In genomic region chr11:87466228-87466627, GRCh38 we compare ENCODE assay signal across 19 cellular contexts.
A peak's percentile ranks its signal among the peaks of the same experiment; 100 is the strongest.
DNase-seq lines count a peak whose midpoint lies in the region; ATAC-seq, FAIRE-seq and TF ChIP-seq lines count a peak whose summit lies in the region.
"Had no signal": no experiment of that assay in that cellular context is flagged by ENCODE, and none has a peak within 500 bp of the region (broad histone marks: within the 10 kb centered on the region; RNA-seq: fewer than 3 reads in every experiment).

No MANE protein-coding gene starts in this region.

- no peak overlapping the region for H3K4me3 Mint-ChIP-seq in stimulated activated memory B cell treated with anti-CD40 and anti-IgM and Interleukin-4, amounts not matched to agents 10 μg/mL and 1 μg/mL and 100 μg/mL, for 72 hours
- H3K4me3 Mint-ChIP-seq: natural killer cell; stimulated activated effector memory CD8-positive, alpha-beta T cell treated with anti-CD3 and anti-CD28 coated beads, Interleukin-12 subunit alpha, Interleukin-12 subunit beta, amount 100 ng/mL, for 72 hours; T-cell had no signal

- H4K8ac ChIP-seq in H1 (ENCODE audit: extremely low read depth, insufficient read depth, low read length), result no peak overlapping the region
- no peak overlapping the region for H4K8ac ChIP-seq in mesenchymal stem cell (ENCODE audit: low read length)

- intact Hi-C loops in prostate gland (cut with DNase I), result no loop called here

- H2AK5ac ChIP-seq in H1 (ENCODE audit: low read depth, low read length) (no peak overlapping the region), mesenchymal stem cell (ENCODE audit: low read length, severe bottlenecking) (no peak overlapping the region)

- no peaks in the 10 kb centered on the region for H3K4me1 Mint-ChIP-seq in stimulated activated memory B cell treated with anti-CD40 and anti-IgM and Interleukin-4, amounts not matched to agents 10 μg/mL and 1 μg/mL and 100 μg/mL, for 72 hours
- H3K4me1 Mint-ChIP-seq: natural killer cell; stimulated activated effector memory CD8-positive, alpha-beta T cell treated with anti-CD3 and anti-CD28 coated beads, Interleukin-12 subunit alpha, Interleukin-12 subunit beta, amount 100 ng/mL, for 72 hours; T-cell had no signal

- no peak overlapping the region for H2BK5ac ChIP-seq in H1 (ENCODE audit: low read depth, low read length)
- no peak overlapping the region for H2BK5ac ChIP-seq in mesenchymal stem cell (ENCODE audit: low read depth, low read length, poor library complexity, severe bottlenecking)

- H3K4me1 ChIP-seq in H1 (replicated peaks in 1 of 4; ENCODE audit: control insufficient read depth in 3 of 4, insufficient read depth in 4 of 4, low read length in 3 of 4) (no peaks in the 10 kb centered on the region), mesenchymal stem cell (ENCODE audit: control insufficient read depth, insufficient read depth, low read depth, low read length) (no peaks in the 10 kb centered on the region), prostate gland (replicated peaks) (no peaks in the 10 kb centered on the region)
- H3K4me1 ChIP-seq: tibial artery had no signal

- POLR2A ChIA-PET in H1 (lab: Charles Lee; ENCODE audit: partially characterized antibody), result no interaction called here

- H4K20me1 ChIP-seq in H1 (replicated peaks in 1 of 2; ENCODE audit: control insufficient read depth in 1 of 2, insufficient read depth in 2 of 2, low read length in 2 of 2), result no peaks in the 10 kb centered on the region

- no peak overlapping the region for H3K4me3 ChIP-seq in H1 (ENCODE audit: extremely low read depth in 1 of 4, insufficient read depth in 2 of 4, low read depth in 3 of 4, low read length in 4 of 4)
- H3K4me3 ChIP-seq in mesenchymal stem cell (ENCODE audit: insufficient read depth in 1 of 2, low read depth in 1 of 2, low read length in 2 of 2), result no peak overlapping the region
- H3K4me3 ChIP-seq in skeletal muscle cell (ENCODE audit: low read depth, low read length), result no peak overlapping the region
- no peak overlapping the region for H3K4me3 ChIP-seq in prostate gland
- H3K4me3 ChIP-seq: tibial artery had no signal

- no peak overlapping the region for H2BK15ac ChIP-seq in H1 (ENCODE audit: low read length)
- H2BK15ac ChIP-seq in mesenchymal stem cell (ENCODE audit: low read depth, poor library complexity, severe bottlenecking), result no peak overlapping the region

- no peaks in the 10 kb centered on the region for H3K27me3 ChIP-seq in H1 (replicated peaks in 1 of 4; ENCODE audit: control insufficient read depth in 3 of 4, extremely low read depth in 1 of 4, insufficient read depth in 3 of 4, low read length in 3 of 4)
- H3K27me3 ChIP-seq in mesenchymal stem cell (ENCODE audit: control insufficient read depth in 1 of 2, insufficient read depth in 1 of 2, low read length in 2 of 2), result no peaks in the 10 kb centered on the region
- H3K27me3 ChIP-seq in prostate gland (replicated peaks; ENCODE audit: insufficient read depth), result no peaks in the 10 kb centered on the region
- H3K27me3 ChIP-seq: tibial artery had no signal

- TF ChIP-seq CTCF in H1 (IDR thresholded peaks at IDR 0.05; ENCODE audit: control extremely low read depth in 1 of 3, insufficient read depth in 1 of 3, low read depth in 1 of 3, low read length in 3 of 3), result no peak
- no peak for TF ChIP-seq CTCF in prostate gland (IDR thresholded peaks at IDR 0.05)

- H3K18ac ChIP-seq in H1 (ENCODE audit: extremely low read depth, low read length), result no peak overlapping the region
- H3K18ac ChIP-seq in mesenchymal stem cell (ENCODE audit: low read depth in 1 of 2, low read length in 2 of 2), result no peak overlapping the region

- H2AFZ ChIP-seq in H1 (ENCODE audit: low read length), result no peak overlapping the region
- H2AFZ ChIP-seq in mesenchymal stem cell (ENCODE audit: low read depth, low read length), result no peak overlapping the region

- no peak overlapping the region for H3K9ac ChIP-seq in H1 (replicated peaks in 1 of 4; ENCODE audit: extremely low read depth in 1 of 4, low read depth in 3 of 4, low read length in 3 of 4)
- no peak overlapping the region for H3K9ac ChIP-seq in mesenchymal stem cell (ENCODE audit: low read length)

- H3K79me1 ChIP-seq in H1 (ENCODE audit: low read depth, low read length) (no peaks in the 10 kb centered on the region), mesenchymal stem cell (replicated peaks; ENCODE audit: low read length, poor library complexity, severe bottlenecking) (no peaks in the 10 kb centered on the region)

- 97% methylated on average over 2 of the region's 2 CpGs; no CpG with 5 or more reads in 1 of the 2 experiments for WGBS in H1 (ENCODE audit: extremely low coverage in 1 of 2, insufficient coverage in 1 of 2, insufficient read length in 1 of 2, insufficient replicate concordance in 2 of 2, low coverage in 1 of 2, low lambda C conversion rate in 2 of 2, missing lambda C conversion rate in 1 of 2), 2 experiments
- 30% methylated on average over 2 of the region's 2 CpGs for WGBS in mesenchymal stem cell
- WGBS in prostate gland, result 23% methylated on average over 2 of the region's 2 CpGs

- peak; percentile 65 for DNase-seq in GM03348 (ENCODE audit: low spot score)
- no peak for DNase-seq in H1 (ENCODE audit: low read depth in 1 of 2, low spot score in 2 of 2)
- DNase-seq in mesenchymal stem cell, result peak; percentile 2
- DNase-seq in skeletal muscle cell (ENCODE audit: low read depth), result peak; percentile 45
- no peak for DNase-seq in prostate gland (ENCODE audit: low spot score)
- DNase-seq: activated gamma-delta T cell; AML-193; amygdala; natural killer cell; NCI-H1436 treated with DMSO at 0.1 percent for 48 hours; NCI-H524 treated with DMSO at 0.1 percent for 48 hours; SHP77; stimulated activated CD4-positive, alpha-beta T cell treated with anti-CD3 and anti-CD28 coated beads, Interleukin-15, amount 100 ng/mL, for 24 hours; T-cell; tibial artery had no signal

- TF ChIP-seq POLR2A in H1 (IDR thresholded peaks at IDR 0.05; ENCODE audit: control extremely low read depth in 1 of 2, low read depth in 2 of 2, low read length in 2 of 2) (no peak), prostate gland (IDR thresholded peaks at IDR 0.05) (no peak)

- no peak overlapping the region for H3K27ac ChIP-seq in H1 (ENCODE audit: low read depth, low read length)
- no peak overlapping the region for H3K27ac ChIP-seq in mesenchymal stem cell (ENCODE audit: low read length, poor library complexity, severe bottlenecking)
- H3K27ac ChIP-seq in prostate gland, result no peak overlapping the region
- H3K27ac ChIP-seq: tibial artery had no signal

- no peak overlapping the region for H2BK12ac ChIP-seq in H1 (ENCODE audit: low read depth, low read length)
- H2BK12ac ChIP-seq in mesenchymal stem cell (ENCODE audit: low read length in 2 of 2), result no peak overlapping the region

- H3K36me3 ChIP-seq in H1 (ENCODE audit: control insufficient read depth in 2 of 4, insufficient read depth in 4 of 4, low read length in 3 of 4) (no peaks in the 10 kb centered on the region), mesenchymal stem cell (ENCODE audit: control insufficient read depth in 1 of 2, insufficient read depth in 2 of 2, low read depth in 1 of 2, low read length in 2 of 2) (no peaks in the 10 kb centered on the region), prostate gland (no peaks in the 10 kb centered on the region)
- H3K36me3 ChIP-seq: tibial artery had no signal

- no peaks in the 10 kb centered on the region for H3K9me3 Mint-ChIP-seq in stimulated activated memory B cell treated with anti-CD40 and anti-IgM and Interleukin-4, amounts not matched to agents 10 μg/mL and 1 μg/mL and 100 μg/mL, for 72 hours
- H3K9me3 Mint-ChIP-seq: stimulated activated effector memory CD8-positive, alpha-beta T cell treated with anti-CD3 and anti-CD28 coated beads, Interleukin-12 subunit alpha, Interleukin-12 subunit beta, amount 100 ng/mL, for 72 hours; T-cell had no signal

- no peak overlapping the region for H2BK20ac ChIP-seq in H1 (ENCODE audit: low read length)

- H3K23me2 ChIP-seq in H1 (ENCODE audit: low read depth, low read length), result no peaks in the 10 kb centered on the region

- H4K91ac ChIP-seq in H1 (replicated peaks; ENCODE audit: insufficient read length, low read length), result no peak overlapping the region
- no peak overlapping the region for H4K91ac ChIP-seq in mesenchymal stem cell (ENCODE audit: low read length)

- no peaks in the 10 kb centered on the region for H3K9me3 ChIP-seq in H1 (ENCODE audit: insufficient read depth in 2 of 2, low read depth in 1 of 2, low read length in 1 of 2)
- H3K9me3 ChIP-seq in mesenchymal stem cell (ENCODE audit: control insufficient read depth, low read length), result no peaks in the 10 kb centered on the region
- no peaks in the 10 kb centered on the region for H3K9me3 ChIP-seq in prostate gland
- H3K9me3 ChIP-seq: tibial artery had no signal

- H3K14ac ChIP-seq in H1 (ENCODE audit: insufficient read length), result no peak overlapping the region
- H3K14ac ChIP-seq in mesenchymal stem cell (ENCODE audit: low read length in 2 of 2), result no peak overlapping the region

- H3K4me2 ChIP-seq in H1 (ENCODE audit: insufficient read depth in 1 of 2, low read depth in 2 of 2, low read length in 2 of 2) (no peak overlapping the region), mesenchymal stem cell (ENCODE audit: low read length, poor library complexity, severe bottlenecking) (no peak overlapping the region)

- no peaks in the 10 kb centered on the region for H3K36me3 Mint-ChIP-seq in stimulated activated memory B cell treated with anti-CD40 and anti-IgM and Interleukin-4, amounts not matched to agents 10 μg/mL and 1 μg/mL and 100 μg/mL, for 72 hours
- H3K36me3 Mint-ChIP-seq: natural killer cell; stimulated activated effector memory CD8-positive, alpha-beta T cell treated with anti-CD3 and anti-CD28 coated beads, Interleukin-12 subunit alpha, Interleukin-12 subunit beta, amount 100 ng/mL, for 72 hours; T-cell had no signal

- no peak overlapping the region for H3K56ac ChIP-seq in H1 (replicated peaks; ENCODE audit: insufficient read length, low read depth, low read length)

- TF ChIP-seq RAD21 in H1 (IDR thresholded peaks at IDR 0.05 in 1 of 2, conservative IDR thresholded peaks at IDR 0.05 in 1 of 2; ENCODE audit: low read depth in 2 of 2, low read length in 2 of 2), result no peak

- no peaks in the 10 kb centered on the region for H3K27me3 Mint-ChIP-seq in stimulated activated memory B cell treated with anti-CD40 and anti-IgM and Interleukin-4, amounts not matched to agents 10 μg/mL and 1 μg/mL and 100 μg/mL, for 72 hours

- no peak for ATAC-seq in HG02623 (IDR thresholded peaks at IDR 0.05; ENCODE audit: unreplicated experiment)
- ATAC-seq in activated CD4-positive, CD25-positive, alpha-beta regulatory T cell treated with anti-CD3 and anti-CD28 coated beads, Interleukin-2, amount 50 U/mL, for 24 hours, result no peak
- no peak for ATAC-seq in stimulated activated memory B cell treated with anti-CD40 and anti-IgM and Interleukin-4, amounts not matched to agents 10 μg/mL and 1 μg/mL and 100 μg/mL, for 72 hours
- ATAC-seq: natural killer cell; stimulated activated effector memory CD8-positive, alpha-beta T cell treated with anti-CD3 and anti-CD28 coated beads, Interleukin-12 subunit alpha, Interleukin-12 subunit beta, amount 100 ng/mL, for 72 hours; T-cell had no signal

- CTCF ChIA-PET in H1 (lab: Charles Lee; ENCODE audit: partially characterized antibody), result interaction anchor here (0.6 to 1.6 kb wide), 2 partner anchors 35 to 279 kb away, joined by 3 to 5 read pairs; no protein-coding TSS in a partner anchor

- H3K27ac Mint-ChIP-seq in stimulated activated memory B cell treated with anti-CD40 and anti-IgM and Interleukin-4, amounts not matched to agents 10 μg/mL and 1 μg/mL and 100 μg/mL, for 72 hours, result no peak overlapping the region
- H3K27ac Mint-ChIP-seq: natural killer cell; stimulated activated effector memory CD8-positive, alpha-beta T cell treated with anti-CD3 and anti-CD28 coated beads, Interleukin-12 subunit alpha, Interleukin-12 subunit beta, amount 100 ng/mL, for 72 hours; T-cell had no signal

- H3K23ac ChIP-seq in H1 (ENCODE audit: insufficient read length), result no peak overlapping the region
- no peak overlapping the region for H3K23ac ChIP-seq in mesenchymal stem cell (ENCODE audit: low read length in 2 of 2)

- H3K4ac ChIP-seq in H1 (replicated peaks; ENCODE audit: insufficient read length, low read depth, low read length) (no peak overlapping the region), mesenchymal stem cell (ENCODE audit: low read depth in 1 of 2, low read length in 2 of 2) (no peak overlapping the region)

- FAIRE-seq in H1 (lab: Jason Lieb, UNC), result peak; percentile 13

- no peak overlapping the region for H4K5ac ChIP-seq in H1 (ENCODE audit: insufficient read length, low read depth, low read length)

- H2BK120ac ChIP-seq in H1 (replicated peaks; ENCODE audit: low read depth, low read length) (no peak overlapping the region), mesenchymal stem cell (ENCODE audit: low read depth, low read length) (no peak overlapping the region)

- no peak for TF ChIP-seq EP300 in H1 (IDR thresholded peaks at IDR 0.05; ENCODE audit: borderline replicate concordance in 1 of 2, low read depth in 2 of 2, low read length in 2 of 2)

- no peaks in the 10 kb centered on the region for H3K79me2 ChIP-seq in H1 (ENCODE audit: control insufficient read depth in 1 of 2, insufficient read depth in 2 of 2, low read length in 2 of 2)

Comparison
In these comparisons a context has a peak if more than half of its experiments do, and no peak if none do; other contexts are left out.
1. DNase-seq: peak in GM03348 (single experiment), mesenchymal stem cell (single experiment) and skeletal muscle cell (single experiment); none in H1 (0 of 2) and prostate gland (single experiment).